Comparison of ENCODE assay signal across 33 cellular contexts in the genomic region with DNA sequence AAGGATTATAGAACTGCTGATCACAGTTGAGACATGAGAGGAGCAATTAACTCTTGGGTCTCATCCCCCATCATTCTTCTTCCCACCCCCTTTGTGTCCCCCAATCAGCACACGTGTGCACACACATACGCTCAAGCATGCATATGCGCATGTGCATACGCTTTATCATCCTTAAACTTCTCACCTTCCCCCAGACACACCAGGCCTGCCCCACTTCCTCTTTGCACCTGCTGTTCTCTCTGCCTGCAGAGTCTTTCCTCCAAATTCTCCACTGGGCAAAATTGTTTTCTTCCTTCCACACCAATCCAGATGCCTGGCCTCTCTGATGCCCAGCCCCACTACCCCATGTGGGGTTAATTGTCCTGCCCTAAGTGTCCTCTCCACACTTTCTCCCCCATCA. TPM values are rescaled to one million over a fixed set of nuclear protein-coding genes. Genes with fewer than 3 reads are reported as not detected.
"Had no signal": no experiment of that assay in that cellular context is flagged by ENCODE, and none has a peak within 500 bp of the region (broad histone marks: within the 10 kb centered on the region; RNA-seq: fewer than 3 reads in every experiment).

No MANE protein-coding gene starts in this region.

- H3K27ac ChIP-seq: ascending aorta, breast epithelium, cardiac muscle cell, colonic mucosa, epithelial cell of prostate, esophagus squamous epithelium, gastroesophageal sphincter had no signal

- H3K9me3 ChIP-seq: ascending aorta, breast epithelium, colonic mucosa, esophagus squamous epithelium, gastroesophageal sphincter had no signal

- DNase-seq: activated CD4-positive, alpha-beta memory T cell treated with anti-CD3 and anti-CD28 coated beads for 36 hours; activated CD4-positive, alpha-beta T cell treated with anti-CD3 and anti-CD28 coated beads for 36 hours; activated CD4-positive, alpha-beta T cell treated with anti-CD3 and anti-CD28 coated beads, Interleukin-2, amount 10 ng/mL, durations not matched to agents 24 days and 14 days; activated CD4-positive, CD25-positive, alpha-beta regulatory T cell; activated CD4-positive, CD25-positive, alpha-beta regulatory T cell treated with anti-CD3 and anti-CD28 coated beads, Interleukin-2, amount 50 U/mL, for 72 hours; activated CD8-positive, alpha-beta memory T cell treated with anti-CD3 and anti-CD28 coated beads, Interleukin-2, amount 10 ng/mL, durations not matched to agents 7 days and 5 days; activated CD8-positive, alpha-beta memory T cell treated with anti-CD3 and anti-CD28 coated beads, Interleukin-2, amount 50 U/mL, for 4 hours; activated CD8-positive, alpha-beta T cell treated with anti-CD3 and anti-CD28 coated beads, Interleukin-2, amount 10 ng/mL, durations not matched to agents 7 days and 5 days; activated effector memory CD4-positive, alpha-beta T cell treated with anti-CD3 and anti-CD28 coated beads, Interleukin-2, amount 50 U/mL, for 16 hours; activated naive CD4-positive, alpha-beta T cell treated with anti-CD3 and anti-CD28 coated beads, Interleukin-2, amount 10 ng/mL, durations not matched to agents 7 days and 5 days; activated naive CD8-positive, alpha-beta T cell treated with anti-CD3 and anti-CD28 coated beads, Interleukin-2, amount 10 ng/mL, durations not matched to agents 7 days and 5 days; activated T-cell treated with anti-CD3 and anti-CD28 coated beads, Interleukin-2, amount 50 U/mL, for 1 hour; activated T-cell treated with anti-CD3 and anti-CD28 coated beads, Interleukin-2, amount 50 U/mL, for 48 hours; central memory CD4-positive, alpha-beta T cell; cerebellar nuclear complex; colonic mucosa; effector CD8-positive, alpha-beta T cell; esophagus squamous epithelium; foreskin melanocyte; T-helper 2 cell had no signal

- ATAC-seq: activated CD4-positive, alpha-beta T cell treated with anti-CD3 and anti-CD28 coated beads for 36 hours; activated CD8-positive, alpha-beta memory T cell treated with anti-CD3 and anti-CD28 coated beads, Interleukin-2, amount 10 ng/mL, durations not matched to agents 7 days and 5 days; activated CD8-positive, alpha-beta T cell treated with anti-CD3 and anti-CD28 coated beads, Interleukin-2, amount 10 ng/mL, durations not matched to agents 7 days and 5 days; activated naive CD4-positive, alpha-beta T cell treated with anti-CD3 and anti-CD28 coated beads, Interleukin-2, amount 50 U/mL, for 72 hours; gastroesophageal sphincter had no signal

- H3K27me3 ChIP-seq: ascending aorta, breast epithelium, colonic mucosa had no signal

- H3K4me3 Mint-ChIP-seq: activated CD4-positive, alpha-beta memory T cell treated with anti-CD3 and anti-CD28 coated beads for 36 hours; activated CD4-positive, alpha-beta T cell treated with anti-CD3 and anti-CD28 coated beads for 36 hours; activated CD4-positive, alpha-beta T cell treated with anti-CD3 and anti-CD28 coated beads, Interleukin-2, amount 10 ng/mL, durations not matched to agents 24 days and 14 days; activated CD8-positive, alpha-beta memory T cell treated with anti-CD3 and anti-CD28 coated beads, Interleukin-2, amount 10 ng/mL, durations not matched to agents 7 days and 5 days; activated CD8-positive, alpha-beta T cell treated with anti-CD3 and anti-CD28 coated beads, Interleukin-2, amount 10 ng/mL, durations not matched to agents 7 days and 5 days; activated naive CD4-positive, alpha-beta T cell treated with anti-CD3 and anti-CD28 coated beads, Interleukin-2, amount 10 ng/mL, durations not matched to agents 7 days and 5 days; activated naive CD8-positive, alpha-beta T cell treated with anti-CD3 and anti-CD28 coated beads, Interleukin-2, amount 10 ng/mL, durations not matched to agents 7 days and 5 days; activated T-helper 1 cell treated with anti-CD3 and anti-CD28 coated beads, Interleukin-12 subunit alpha, Interleukin-12 subunit beta, Interleukin-2, Interleukin-4 antibody, amounts not matched to agents 30 ng/mL and 10 ng/mL and 1 ng/mL, durations not matched to agents 14 hours and 24 hours and 36 hours; brain had no signal

- H3K36me3 ChIP-seq: ascending aorta, breast epithelium, cardiac muscle cell, colonic mucosa, esophagus squamous epithelium, gastroesophageal sphincter had no signal

- H3K4me1 ChIP-seq: ascending aorta, breast epithelium, colonic mucosa, esophagus squamous epithelium had no signal

- H3K9me3 Mint-ChIP-seq: activated CD4-positive, alpha-beta memory T cell treated with anti-CD3 and anti-CD28 coated beads for 36 hours; activated CD4-positive, alpha-beta T cell treated with anti-CD3 and anti-CD28 coated beads, Interleukin-2, amount 10 ng/mL, durations not matched to agents 24 days and 14 days; activated naive CD4-positive, alpha-beta T cell treated with anti-CD3 and anti-CD28 coated beads, Interleukin-2, amount 10 ng/mL, durations not matched to agents 7 days and 5 days; activated naive CD4-positive, alpha-beta T cell treated with anti-CD3 and anti-CD28 coated beads, Interleukin-2, amount 50 U/mL, for 72 hours; activated naive CD8-positive, alpha-beta T cell treated with anti-CD3 and anti-CD28 coated beads, Interleukin-2, amount 10 ng/mL, durations not matched to agents 7 days and 5 days; activated T-helper 1 cell treated with anti-CD3 and anti-CD28 coated beads, Interleukin-12 subunit alpha, Interleukin-12 subunit beta, Interleukin-2, Interleukin-4 antibody, amounts not matched to agents 30 ng/mL and 10 ng/mL and 1 ng/mL, durations not matched to agents 14 hours and 24 hours and 36 hours; activated T-helper 2 cell treated with anti-CD3 and anti-CD28 coated beads, Interferon-gamma antibody, Interleukin-2, Interleukin-4, amounts not matched to agents 10 μg/mL and 5 μg/mL and 100 μg/mL, durations not matched to agents 14 hours and 24 hours and 36 hours; brain had no signal

- H3K4me1 Mint-ChIP-seq: activated CD4-positive, alpha-beta T cell treated with anti-CD3 and anti-CD28 coated beads for 36 hours; activated CD4-positive, alpha-beta T cell treated with anti-CD3 and anti-CD28 coated beads, Interleukin-2, amount 10 ng/mL, durations not matched to agents 24 days and 14 days; activated CD8-positive, alpha-beta memory T cell treated with anti-CD3 and anti-CD28 coated beads, Interleukin-2, amount 10 ng/mL, durations not matched to agents 7 days and 5 days; activated naive CD4-positive, alpha-beta T cell treated with anti-CD3 and anti-CD28 coated beads, Interleukin-2, amount 10 ng/mL, durations not matched to agents 7 days and 5 days; activated naive CD8-positive, alpha-beta T cell treated with anti-CD3 and anti-CD28 coated beads, Interleukin-2, amount 10 ng/mL, durations not matched to agents 7 days and 5 days had no signal

- H3K27ac Mint-ChIP-seq: activated CD4-positive, alpha-beta memory T cell treated with anti-CD3 and anti-CD28 coated beads for 36 hours; activated CD4-positive, alpha-beta T cell treated with anti-CD3 and anti-CD28 coated beads for 36 hours; activated CD4-positive, alpha-beta T cell treated with anti-CD3 and anti-CD28 coated beads, Interleukin-2, amount 10 ng/mL, durations not matched to agents 24 days and 14 days; activated CD8-positive, alpha-beta memory T cell treated with anti-CD3 and anti-CD28 coated beads, Interleukin-2, amount 10 ng/mL, durations not matched to agents 7 days and 5 days; activated CD8-positive, alpha-beta T cell treated with anti-CD3 and anti-CD28 coated beads, Interleukin-2, amount 10 ng/mL, durations not matched to agents 7 days and 5 days; activated naive CD4-positive, alpha-beta T cell treated with anti-CD3 and anti-CD28 coated beads, Interleukin-2, amount 10 ng/mL, durations not matched to agents 7 days and 5 days; activated naive CD4-positive, alpha-beta T cell treated with anti-CD3 and anti-CD28 coated beads, Interleukin-2, amount 50 U/mL, for 72 hours; activated naive CD8-positive, alpha-beta T cell treated with anti-CD3 and anti-CD28 coated beads, Interleukin-2, amount 10 ng/mL, durations not matched to agents 7 days and 5 days; activated T-helper 1 cell treated with anti-CD3 and anti-CD28 coated beads, Interleukin-12 subunit alpha, Interleukin-12 subunit beta, Interleukin-2, Interleukin-4 antibody, amounts not matched to agents 30 ng/mL and 10 ng/mL and 1 ng/mL, durations not matched to agents 14 hours and 24 hours and 36 hours; activated T-helper 2 cell treated with anti-CD3 and anti-CD28 coated beads, Interferon-gamma antibody, Interleukin-2, Interleukin-4, amounts not matched to agents 10 μg/mL and 5 μg/mL and 100 μg/mL, durations not matched to agents 14 hours and 24 hours and 36 hours had no signal

- H3K4me3 ChIP-seq: ascending aorta, breast epithelium, cardiac muscle cell, colonic mucosa, esophagus squamous epithelium, gastroesophageal sphincter had no signal

- H3K36me3 Mint-ChIP-seq: activated CD4-positive, alpha-beta memory T cell treated with anti-CD3 and anti-CD28 coated beads for 36 hours; activated CD8-positive, alpha-beta memory T cell treated with anti-CD3 and anti-CD28 coated beads, Interleukin-2, amount 10 ng/mL, durations not matched to agents 7 days and 5 days; activated naive CD4-positive, alpha-beta T cell treated with anti-CD3 and anti-CD28 coated beads, Interleukin-2, amount 10 ng/mL, durations not matched to agents 7 days and 5 days; activated naive CD4-positive, alpha-beta T cell treated with anti-CD3 and anti-CD28 coated beads, Interleukin-2, amount 50 U/mL, for 72 hours; activated naive CD8-positive, alpha-beta T cell treated with anti-CD3 and anti-CD28 coated beads, Interleukin-2, amount 10 ng/mL, durations not matched to agents 7 days and 5 days; brain had no signal

RNA-seq across cellular contexts. Expression of a gene that starts 13.1 kb away (rescaled TPM):
- total RNA-seq: activated CD4-positive, alpha-beta memory T cell treated with anti-CD3 and anti-CD28 coated beads for 36 hours; activated CD4-positive, alpha-beta T cell treated with anti-CD3 and anti-CD28 coated beads for 36 hours; activated CD4-positive, alpha-beta T cell treated with anti-CD3 and anti-CD28 coated beads, Interleukin-2, amount 10 ng/mL, durations not matched to agents 24 days and 14 days; activated CD8-positive, alpha-beta memory T cell treated with anti-CD3 and anti-CD28 coated beads for 36 hours; activated CD8-positive, alpha-beta memory T cell treated with anti-CD3 and anti-CD28 coated beads, Interleukin-2, amount 10 ng/mL, durations not matched to agents 7 days and 5 days; activated CD8-positive, alpha-beta T cell treated with anti-CD3 and anti-CD28 coated beads, Interleukin-2, amount 10 ng/mL, durations not matched to agents 7 days and 5 days; activated naive CD4-positive, alpha-beta T cell treated with anti-CD3 and anti-CD28 coated beads, Interleukin-2, amount 50 U/mL, for 72 hours; activated naive CD8-positive, alpha-beta T cell treated with anti-CD3 and anti-CD28 coated beads, Interleukin-2, amount 10 ng/mL, durations not matched to agents 7 days and 5 days; activated T-helper 1 cell treated with anti-CD3 and anti-CD28 coated beads, Interleukin-12 subunit alpha, Interleukin-12 subunit beta, Interleukin-2, Interleukin-4 antibody, amounts not matched to agents 30 ng/mL and 10 ng/mL and 1 ng/mL, durations not matched to agents 14 hours and 24 hours and 36 hours; activated T-helper 2 cell treated with anti-CD3 and anti-CD28 coated beads, Interferon-gamma antibody, Interleukin-2, Interleukin-4, amounts not matched to agents 10 μg/mL and 5 μg/mL and 100 μg/mL, durations not matched to agents 14 hours and 24 hours and 36 hours; endothelial cell of umbilical vein; glomerular endothelial cell; T-helper 1 cell treated with Interleukin-12 subunit alpha and Interleukin-12 subunit beta and Interleukin-4 antibody, amounts not matched to agents 30 ng/mL and 1 ng/mL, for 36 hours had no signal
